8 cellular contexts compared by ENCODE assay signal in the genomic region with DNA sequence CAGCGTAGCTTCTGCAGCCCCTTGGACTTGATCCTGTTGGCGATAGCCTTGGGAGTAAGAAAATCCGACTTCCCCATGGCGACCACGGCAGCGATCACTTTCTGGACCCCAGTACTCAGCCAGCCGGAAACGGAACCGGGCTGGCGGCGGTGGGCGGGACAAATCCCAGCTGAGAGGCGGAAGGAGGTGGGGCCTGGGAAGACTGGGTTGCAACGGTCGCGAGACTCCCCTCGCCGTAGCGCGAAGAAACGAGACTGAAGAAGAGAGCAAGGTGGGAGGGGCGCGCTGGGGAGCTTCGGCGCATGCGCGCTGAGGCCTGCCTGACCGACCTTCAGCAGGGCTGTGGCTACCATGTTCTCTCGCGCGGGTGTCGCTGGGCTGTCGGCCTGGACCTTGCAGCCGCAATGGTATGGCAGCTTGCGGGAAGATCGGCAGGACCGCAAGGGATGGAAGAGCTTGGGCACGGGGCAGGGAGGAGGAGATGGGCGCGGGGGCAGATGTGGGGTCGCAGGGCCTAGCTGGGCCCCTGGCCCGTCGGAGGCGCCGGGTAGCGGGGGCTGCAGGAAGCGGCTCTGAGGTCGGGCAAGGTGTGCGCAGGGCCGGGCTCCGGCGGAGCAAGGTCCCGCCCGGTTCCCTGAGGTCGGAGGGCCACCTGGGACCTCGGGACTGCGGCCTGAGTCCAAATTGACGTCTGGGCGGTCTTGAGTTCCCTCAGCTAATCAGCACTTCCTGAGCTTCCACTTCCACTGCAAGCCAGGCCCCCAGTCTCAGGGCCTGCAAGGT. TPM values are rescaled to one million over a fixed set of nuclear protein-coding genes. Genes with fewer than 3 reads are reported as not detected.
DNase-seq lines count a peak whose midpoint lies in the region; ATAC-seq and TF ChIP-seq lines count a peak whose summit lies in the region.

A gene (plus strand): TSS at position 321 of the 783 bp plus-strand sequence. CDS start 31 bp downstream, at position 352.
A gene with protein sequence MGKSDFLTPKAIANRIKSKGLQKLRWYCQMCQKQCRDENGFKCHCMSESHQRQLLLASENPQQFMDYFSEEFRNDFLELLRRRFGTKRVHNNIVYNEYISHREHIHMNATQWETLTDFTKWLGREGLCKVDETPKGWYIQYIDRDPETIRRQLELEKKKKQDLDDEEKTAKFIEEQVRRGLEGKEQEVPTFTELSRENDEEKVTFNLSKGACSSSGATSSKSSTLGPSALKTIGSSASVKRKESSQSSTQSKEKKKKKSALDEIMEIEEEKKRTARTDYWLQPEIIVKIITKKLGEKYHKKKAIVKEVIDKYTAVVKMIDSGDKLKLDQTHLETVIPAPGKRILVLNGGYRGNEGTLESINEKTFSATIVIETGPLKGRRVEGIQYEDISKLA (minus strand): TSS at position 137 of the 783 bp plus-strand sequence. CDS start 60 bp downstream, at position 77.

- peak within 1 kb of the TSS; percentile 34 for H3K27ac ChIP-seq in OCI-LY3 (ENCODE audit: low read length)

- H3K9me3 ChIP-seq in OCI-LY3 (ENCODE audit: insufficient read depth, low read length), result no peaks in the 10 kb centered on the region

- no peak within 1 kb of the TSS for H2AFZ ChIP-seq in OCI-LY3 (ENCODE audit: low read depth, low read length)

- H3K36me3 ChIP-seq in OCI-LY3 (replicated peaks; ENCODE audit: low read depth, low read length), result no peaks in the 10 kb centered on the region

- H3K27me3 ChIP-seq in OCI-LY3 (ENCODE audit: low read depth, low read length), result no peaks in the 10 kb centered on the region

- H3K4me1 ChIP-seq in OCI-LY3 (ENCODE audit: low read length), result peaks cover 20% of the 10 kb centered on the region

- peak; percentile 95 for ATAC-seq in GM21526 (IDR thresholded peaks at IDR 0.05; ENCODE audit: low FRiP score, unreplicated experiment)

- H4K20me1 ChIP-seq in OCI-LY3 (ENCODE audit: insufficient read depth, low read length), result peaks cover 37% of the 10 kb centered on the region

- TF ChIP-seq CTCF in OCI-LY3 (IDR thresholded peaks at IDR 0.05; ENCODE audit: low read depth, low read length), result no peak
- TF ChIP-seq CTCF in epithelial cell of proximal tubule (conservative IDR thresholded peaks at IDR 0.05; ENCODE audit: low read depth, low read length), result no peak

- peaks cover 97% of the 10 kb centered on the region for H3K79me2 ChIP-seq in OCI-LY3 (ENCODE audit: low read length)

- DNase-seq in DMS 273 treated with DMSO at 0.1 percent for 48 hours (lab: John Stamatoyannopoulos, UW), result peak; percentile 82
- DNase-seq in HuH-7 (ENCODE audit: low spot score), result peak; percentile 96
- peak; percentile 94 for DNase-seq in activated T-cell treated with anti-CD3 and anti-CD28 coated beads for 1 hour (ENCODE audit: low read depth)
- peak; percentile 57 for DNase-seq in epithelial cell of proximal tubule (ENCODE audit: low read depth)
- DNase-seq in mucosa of gallbladder (ENCODE audit: low spot score), result peak; percentile 98
- DNase-seq in stimulated activated CD8-positive, alpha-beta memory T cell treated with anti-CD3 and anti-CD28 coated beads, Interleukin-4, amount 100 ng/mL, for 4 hours (ENCODE audit: low read depth in 2 of 2, low spot score in 1 of 2), result peak; percentile 91 to 95

- H3K4me2 ChIP-seq in OCI-LY3 (ENCODE audit: low read length), result peak within 1 kb of the TSS; percentile 85

- peak within 1 kb of the TSS; percentile 99 for H3K4me3 ChIP-seq in OCI-LY3 (ENCODE audit: low read length)
- H3K4me3 ChIP-seq in epithelial cell of proximal tubule (ENCODE audit: low read depth, low read length), result peak within 1 kb of the TSS; percentile 96

- H3K9ac ChIP-seq in OCI-LY3 (ENCODE audit: low read length), result peak within 1 kb of the TSS; percentile 89

RNA-seq across cellular contexts. Expression of the first gene that starts in this region (rescaled TPM):
- total RNA-seq in epithelial cell of proximal tubule (285 and 343 TPM in 2 replicates), mucosa of gallbladder (234 TPM)

RNA-seq across cellular contexts. Expression of the second gene that starts in this region (rescaled TPM):
- total RNA-seq in epithelial cell of proximal tubule (8.9 and 10.8 TPM in 2 replicates), mucosa of gallbladder (10.4 TPM)

Comparison
In these comparisons a context has a peak if more than half of its experiments do, and no peak if none do; other contexts are left out.
1. Peak in every context shown above with its lines: DNase-seq, ATAC-seq, H3K4me3 ChIP-seq and H3K27ac ChIP-seq.